25 cellular contexts compared by ENCODE assay signal in the genomic region with DNA sequence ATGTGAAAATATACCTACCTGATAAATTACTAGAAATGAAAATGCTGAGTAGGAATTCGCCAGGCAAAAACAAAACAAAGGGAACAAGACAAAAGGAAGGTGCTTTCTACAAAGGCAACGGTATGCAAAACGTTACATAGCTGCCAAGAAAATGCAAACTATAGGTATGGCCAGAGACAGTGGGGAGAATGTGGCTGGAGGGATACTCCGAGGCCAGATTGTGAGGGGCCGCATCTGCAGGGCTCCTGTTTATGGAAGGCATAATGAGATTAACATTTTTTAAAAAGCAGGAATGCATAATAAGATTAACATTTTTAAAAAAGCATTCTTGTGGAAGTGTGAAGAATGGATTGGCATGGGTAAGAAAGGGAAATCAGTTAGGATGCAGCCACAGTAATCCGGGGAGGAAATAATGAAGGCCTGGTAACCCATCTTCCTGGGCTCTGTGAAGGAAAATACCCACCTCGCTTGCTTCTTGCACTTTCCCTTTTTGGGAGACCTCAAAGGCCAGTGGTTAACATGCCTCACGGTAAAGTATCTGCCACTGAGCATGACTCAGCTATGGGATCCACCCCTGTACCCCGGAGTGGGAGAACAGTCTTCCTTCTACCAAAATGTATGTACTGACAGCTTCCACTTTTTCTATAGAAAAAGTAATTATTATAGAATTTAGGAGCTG.
DNase-seq lines count a peak whose midpoint lies in the region; ATAC-seq and TF ChIP-seq lines count a peak whose summit lies in the region.
"Had no signal": no experiment of that assay in that cellular context is flagged by ENCODE, and none has a peak within 500 bp of the region (broad histone marks: within the 10 kb centered on the region; RNA-seq: fewer than 3 reads in every experiment).

No MANE protein-coding gene starts in this region.

- H3K9me3 Mint-ChIP-seq in activated CD8-positive, alpha-beta T cell treated with anti-CD3 and anti-CD28 coated beads for 36 hours = no peaks in the 10 kb centered on the region
- no peaks in the 10 kb centered on the region for H3K9me3 Mint-ChIP-seq in activated CD8-positive, alpha-beta T cell treated with anti-CD3 and anti-CD28 coated beads, Interleukin-2, amount 10 ng/mL, durations not matched to agents 7 days and 5 days (ENCODE audit: insufficient read depth)
- no peaks in the 10 kb centered on the region for H3K9me3 Mint-ChIP-seq in stimulated activated naive CD8-positive, alpha-beta T cell treated with anti-CD3 and anti-CD28 coated beads, Interleukin-15, amount 100 ng/mL, for 72 hours
- H3K9me3 Mint-ChIP-seq: naive B cell had no signal

- no peak overlapping the region for H3K4me3 Mint-ChIP-seq in activated CD8-positive, alpha-beta T cell treated with anti-CD3 and anti-CD28 coated beads for 36 hours
- H3K4me3 Mint-ChIP-seq in activated CD8-positive, alpha-beta T cell treated with anti-CD3 and anti-CD28 coated beads, Interleukin-2, amount 10 ng/mL, durations not matched to agents 7 days and 5 days = no peak overlapping the region
- no peak overlapping the region for H3K4me3 Mint-ChIP-seq in stimulated activated naive CD8-positive, alpha-beta T cell treated with anti-CD3 and anti-CD28 coated beads, Interleukin-15, amount 100 ng/mL, for 72 hours
- H3K4me3 Mint-ChIP-seq: naive B cell had no signal

- no peaks in the 10 kb centered on the region for H3K27me3 Mint-ChIP-seq in activated CD8-positive, alpha-beta T cell treated with anti-CD3 and anti-CD28 coated beads for 36 hours
- H3K27me3 Mint-ChIP-seq in activated CD8-positive, alpha-beta T cell treated with anti-CD3 and anti-CD28 coated beads, Interleukin-2, amount 10 ng/mL, durations not matched to agents 7 days and 5 days (ENCODE audit: low read depth) = no peaks in the 10 kb centered on the region
- H3K27me3 Mint-ChIP-seq in stimulated activated naive CD8-positive, alpha-beta T cell treated with anti-CD3 and anti-CD28 coated beads, Interleukin-15, amount 100 ng/mL, for 72 hours = no peaks in the 10 kb centered on the region
- H3K27me3 Mint-ChIP-seq: naive B cell had no signal

- POLR2A ChIA-PET in activated CD8-positive, alpha-beta T cell treated with anti-CD3 and anti-CD28 coated beads for 36 hours (lab: Charles Lee) = no interaction called here
- POLR2A ChIA-PET in activated CD8-positive, alpha-beta T cell treated with anti-CD3 and anti-CD28 coated beads, Interleukin-2, amount 10 ng/mL, durations not matched to agents 7 days and 5 days (lab: Charles Lee) = no interaction called here

- no peak for TF ChIP-seq CTCF in activated CD8-positive, alpha-beta T cell treated with anti-CD3 and anti-CD28 coated beads for 36 hours (IDR thresholded peaks at IDR 0.05)

- H3K27ac Mint-ChIP-seq in activated CD8-positive, alpha-beta T cell treated with anti-CD3 and anti-CD28 coated beads for 36 hours = no peak overlapping the region
- no peak overlapping the region for H3K27ac Mint-ChIP-seq in activated CD8-positive, alpha-beta T cell treated with anti-CD3 and anti-CD28 coated beads, Interleukin-2, amount 10 ng/mL, durations not matched to agents 7 days and 5 days
- H3K27ac Mint-ChIP-seq in stimulated activated naive CD8-positive, alpha-beta T cell treated with anti-CD3 and anti-CD28 coated beads, Interleukin-15, amount 100 ng/mL, for 72 hours = peak overlapping the region in 1 of 2 donors; percentile 14
- H3K27ac Mint-ChIP-seq: naive B cell had no signal

- peak; percentile 15 for DNase-seq in activated CD8-positive, alpha-beta T cell treated with anti-CD3 and anti-CD28 coated beads for 36 hours
- DNase-seq in activated CD8-positive, alpha-beta T cell treated with anti-CD3 and anti-CD28 coated beads, Interleukin-2, amount 10 ng/mL, durations not matched to agents 7 days and 5 days = no peak
- peak; percentile 26 for DNase-seq in NCI-H524 treated with DMSO at 0.1 percent for 48 hours (lab: John Stamatoyannopoulos, UW)
- peak; percentile 50 for DNase-seq in ecto neural progenitor cell (ENCODE audit: low spot score)
- DNase-seq in stimulated activated naive CD8-positive, alpha-beta T cell treated with anti-CD3 and anti-CD28 coated beads, Interleukin-15, amount 100 ng/mL, for 72 hours = no peak
- no peak for DNase-seq in NCI-H510A (lab: John Stamatoyannopoulos, UW)
- no peak for DNase-seq in NCI-H345 treated with DMSO at 0.1 percent for 48 hours (lab: John Stamatoyannopoulos, UW; ENCODE audit: unreplicated experiment)
- DNase-seq: activated CD4-positive, alpha-beta T cell treated with anti-CD3 and anti-CD28 coated beads, Interleukin-2, amount 50 U/mL, for 4 hours; activated gamma-delta T cell; adrenal gland; Caco-2; colonic mucosa; DND-41; GOT3; KBM-7; left cardiac atrium; naive B cell; NCI-H1694 treated with DMSO at 0.1 percent for 48 hours; PC-9; SIG-M5; spleen; stomach; T-helper 1 cell; transverse colon had no signal

- no peaks in the 10 kb centered on the region for H3K36me3 Mint-ChIP-seq in activated CD8-positive, alpha-beta T cell treated with anti-CD3 and anti-CD28 coated beads for 36 hours (ENCODE audit: low read depth)
- H3K36me3 Mint-ChIP-seq in activated CD8-positive, alpha-beta T cell treated with anti-CD3 and anti-CD28 coated beads, Interleukin-2, amount 10 ng/mL, durations not matched to agents 7 days and 5 days (ENCODE audit: low read depth) = peaks cover 3% of the 10 kb centered on the region

- CTCF ChIA-PET in activated CD8-positive, alpha-beta T cell treated with anti-CD3 and anti-CD28 coated beads for 36 hours (lab: Charles Lee) = no interaction called here
- CTCF ChIA-PET in activated CD8-positive, alpha-beta T cell treated with anti-CD3 and anti-CD28 coated beads, Interleukin-2, amount 10 ng/mL, durations not matched to agents 7 days and 5 days (lab: Charles Lee) = no interaction called here

- peak; percentile 51 for ATAC-seq in activated CD8-positive, alpha-beta T cell treated with anti-CD3 and anti-CD28 coated beads for 36 hours
- ATAC-seq in activated CD8-positive, alpha-beta T cell treated with anti-CD3 and anti-CD28 coated beads, Interleukin-2, amount 10 ng/mL, durations not matched to agents 7 days and 5 days = no peak
- peak; percentile 54 for ATAC-seq in stimulated activated naive CD8-positive, alpha-beta T cell treated with anti-CD3 and anti-CD28 coated beads, Interleukin-15, amount 100 ng/mL, for 72 hours
- no peak for ATAC-seq in GM21528 (IDR thresholded peaks at IDR 0.05; ENCODE audit: low FRiP score, unreplicated experiment)
- ATAC-seq: left cardiac atrium had no signal

- intact Hi-C loops in activated CD8-positive, alpha-beta T cell treated with anti-CD3 and anti-CD28 coated beads for 36 hours (cut with micrococcal nuclease) = no loop called here

- peaks cover 11% of the 10 kb centered on the region for H3K4me1 Mint-ChIP-seq in activated CD8-positive, alpha-beta T cell treated with anti-CD3 and anti-CD28 coated beads for 36 hours (ENCODE audit: low read depth)
- peaks cover 12% of the 10 kb centered on the region for H3K4me1 Mint-ChIP-seq in activated CD8-positive, alpha-beta T cell treated with anti-CD3 and anti-CD28 coated beads, Interleukin-2, amount 10 ng/mL, durations not matched to agents 7 days and 5 days (ENCODE audit: low read depth)
- H3K4me1 Mint-ChIP-seq in stimulated activated naive CD8-positive, alpha-beta T cell treated with anti-CD3 and anti-CD28 coated beads, Interleukin-15, amount 100 ng/mL, for 72 hours = peaks cover 16% of the 10 kb centered on the region
- H3K4me1 Mint-ChIP-seq: naive B cell had no signal

Comparison
In these comparisons a context has a peak if more than half of its experiments do, and no peak if none do; other contexts are left out.
1. ATAC-seq: peak in activated CD8-positive, alpha-beta T cell treated with anti-CD3 and anti-CD28 coated beads for 36 hours (single experiment) and stimulated activated naive CD8-positive, alpha-beta T cell treated with anti-CD3 and anti-CD28 coated beads, Interleukin-15, amount 100 ng/mL, for 72 hours (single experiment); none in activated CD8-positive, alpha-beta T cell treated with anti-CD3 and anti-CD28 coated beads, Interleukin-2, amount 10 ng/mL, durations not matched to agents 7 days and 5 days (single experiment) and GM21528 (single experiment).
2. DNase-seq: peak in activated CD8-positive, alpha-beta T cell treated with anti-CD3 and anti-CD28 coated beads for 36 hours (single experiment), NCI-H524 treated with DMSO at 0.1 percent for 48 hours (single experiment) and ecto neural progenitor cell (single experiment); none in activated CD8-positive, alpha-beta T cell treated with anti-CD3 and anti-CD28 coated beads, Interleukin-2, amount 10 ng/mL, durations not matched to agents 7 days and 5 days (single experiment), stimulated activated naive CD8-positive, alpha-beta T cell treated with anti-CD3 and anti-CD28 coated beads, Interleukin-15, amount 100 ng/mL, for 72 hours (0 of 2), NCI-H510A (single experiment) and NCI-H345 treated with DMSO at 0.1 percent for 48 hours (single experiment).